10 cellular contexts compared by ENCODE assay signal in the genomic region with DNA sequence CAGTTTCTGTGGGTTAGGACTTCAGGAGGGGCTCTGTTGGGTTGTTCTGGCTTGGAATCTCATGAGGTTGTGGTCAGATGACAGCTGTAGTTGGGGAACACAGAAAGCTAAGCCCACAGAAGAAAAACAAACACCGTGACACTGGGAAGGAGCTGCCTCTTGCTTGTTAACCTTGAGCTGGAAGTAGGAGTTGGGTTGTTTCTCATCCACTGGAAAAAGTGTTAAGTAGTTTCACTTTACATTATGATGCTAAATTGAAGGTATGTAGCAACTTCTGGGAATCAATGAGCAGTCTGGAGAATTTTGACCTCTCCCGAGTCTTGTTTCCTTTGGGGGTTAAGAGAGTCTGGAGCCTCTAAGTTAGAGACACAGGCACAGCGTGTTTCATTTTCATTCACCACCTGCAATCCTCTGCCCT. TPM values are rescaled to one million over a fixed set of nuclear protein-coding genes. Genes with fewer than 3 reads are reported as not detected.
DNase-seq lines count a peak whose midpoint lies in the region; ATAC-seq lines count a peak whose summit lies in the region.
"Had no signal": no experiment of that assay in that cellular context is flagged by ENCODE, and none has a peak within 500 bp of the region (broad histone marks: within the 10 kb centered on the region; RNA-seq: fewer than 3 reads in every experiment).

No MANE protein-coding gene starts in this region.

- no peaks in the 10 kb centered on the region for H3K9me3 ChIP-seq in skeletal muscle satellite cell (replicated peaks; ENCODE audit: low read length)

- H3K36me3 ChIP-seq in skeletal muscle satellite cell (ENCODE audit: insufficient read depth, low read length) = peaks cover under 1% of the 10 kb centered on the region

- ATAC-seq in activated T-helper 17 cell treated with anti-CD3 and anti-CD28 coated beads, Interleukin-2, amount 50 U/mL, for 72 hours (replicated peaks) = peak; percentile 12
- ATAC-seq in HG02763 (IDR thresholded peaks at IDR 0.05; ENCODE audit: unreplicated experiment) = no peak

- DNase-seq in activated CD4-positive, alpha-beta T cell treated with anti-CD3 and anti-CD28 coated beads, Interleukin-2, amount 10 ng/mL, durations not matched to agents 7 days and 5 days = no peak
- DNase-seq in activated CD4-positive, alpha-beta T cell treated with anti-CD3 and anti-CD28 coated beads, Interleukin-2, amount 50 U/mL, for 4 hours = no peak
- DNase-seq in foreskin melanocyte (peak; percentile 76), DMS153 (lab: John Stamatoyannopoulos, UW) (no peak)
- DNase-seq in activated naive CD4-positive, alpha-beta T cell treated with anti-CD3 and anti-CD28 coated beads, Interleukin-2, amount 50 U/mL, for 16 hours = no peak
- DNase-seq: amygdala, NCI-H1930 had no signal

- no peaks in the 10 kb centered on the region for H3K27me3 ChIP-seq in skeletal muscle satellite cell (ENCODE audit: control insufficient read depth, insufficient read depth, low read length)

- H3K9me3 Mint-ChIP-seq in activated CD4-positive, alpha-beta T cell treated with anti-CD3 and anti-CD28 coated beads, Interleukin-2, amount 10 ng/mL, durations not matched to agents 7 days and 5 days = peaks cover 2% of the 10 kb centered on the region
- H3K9me3 Mint-ChIP-seq in activated T-helper 17 cell treated with anti-CD3 and anti-CD28 coated beads, Interleukin-2, amount 50 U/mL, for 72 hours = no peaks in the 10 kb centered on the region

- no peak overlapping the region for H3K9ac ChIP-seq in skeletal muscle satellite cell (ENCODE audit: low read depth, low read length)

- CTCF ChIA-PET in activated CD4-positive, alpha-beta T cell treated with anti-CD3 and anti-CD28 coated beads, Interleukin-2, amount 10 ng/mL, durations not matched to agents 7 days and 5 days (lab: Charles Lee) = interaction anchor here (0.6 kb wide), 1 partner anchor 362 kb away, joined by 3 read pairs; no protein-coding TSS in a partner anchor

- H3K4me2 ChIP-seq in skeletal muscle satellite cell (ENCODE audit: low read length) = peak overlapping the region; percentile 15

- peaks cover 12% of the 10 kb centered on the region for H3K4me1 ChIP-seq in skeletal muscle satellite cell (ENCODE audit: control insufficient read depth, insufficient read depth, low read length)

- H3K27me3 Mint-ChIP-seq in activated CD4-positive, alpha-beta T cell treated with anti-CD3 and anti-CD28 coated beads, Interleukin-2, amount 10 ng/mL, durations not matched to agents 7 days and 5 days = no peaks in the 10 kb centered on the region
- H3K27me3 Mint-ChIP-seq in activated T-helper 17 cell treated with anti-CD3 and anti-CD28 coated beads, Interleukin-2, amount 50 U/mL, for 72 hours = no peaks in the 10 kb centered on the region

- H3K27ac Mint-ChIP-seq in activated CD4-positive, alpha-beta T cell treated with anti-CD3 and anti-CD28 coated beads, Interleukin-2, amount 10 ng/mL, durations not matched to agents 7 days and 5 days = peak overlapping the region; percentile 11
- peak overlapping the region; percentile 47 for H3K27ac Mint-ChIP-seq in activated T-helper 17 cell treated with anti-CD3 and anti-CD28 coated beads, Interleukin-2, amount 50 U/mL, for 72 hours

- H3K4me3 ChIP-seq in skeletal muscle satellite cell (ENCODE audit: low read length) = no peak overlapping the region

- H3K4me1 Mint-ChIP-seq in activated CD4-positive, alpha-beta T cell treated with anti-CD3 and anti-CD28 coated beads, Interleukin-2, amount 10 ng/mL, durations not matched to agents 7 days and 5 days = peaks cover 13% of the 10 kb centered on the region
- H3K4me1 Mint-ChIP-seq in activated T-helper 17 cell treated with anti-CD3 and anti-CD28 coated beads, Interleukin-2, amount 50 U/mL, for 72 hours = peaks cover 17% of the 10 kb centered on the region

- no peak overlapping the region for H3K4me3 Mint-ChIP-seq in activated CD4-positive, alpha-beta T cell treated with anti-CD3 and anti-CD28 coated beads, Interleukin-2, amount 10 ng/mL, durations not matched to agents 7 days and 5 days
- peak overlapping the region; percentile 6 for H3K4me3 Mint-ChIP-seq in activated T-helper 17 cell treated with anti-CD3 and anti-CD28 coated beads, Interleukin-2, amount 50 U/mL, for 72 hours

- peaks cover 10% of the 10 kb centered on the region for H3K36me3 Mint-ChIP-seq in activated CD4-positive, alpha-beta T cell treated with anti-CD3 and anti-CD28 coated beads, Interleukin-2, amount 10 ng/mL, durations not matched to agents 7 days and 5 days (ENCODE audit: low read depth)
- peaks cover 27% of the 10 kb centered on the region for H3K36me3 Mint-ChIP-seq in activated T-helper 17 cell treated with anti-CD3 and anti-CD28 coated beads, Interleukin-2, amount 50 U/mL, for 72 hours (ENCODE audit: low read depth)

- POLR2A ChIA-PET in activated CD4-positive, alpha-beta T cell treated with anti-CD3 and anti-CD28 coated beads, Interleukin-2, amount 10 ng/mL, durations not matched to agents 7 days and 5 days (lab: Charles Lee) = no interaction called here

RNA-seq across cellular contexts. Expression of gene HACD3, which starts 20.4 kb away (rescaled TPM):
- 10 to 100 TPM; 31.3 to 32.8 TPM for total RNA-seq in activated CD4-positive, alpha-beta T cell treated with anti-CD3 and anti-CD28 coated beads, Interleukin-2, amount 10 ng/mL, durations not matched to agents 7 days and 5 days
- 10 to 100 TPM; 24.9 to 44.7 TPM for total RNA-seq in activated T-helper 17 cell treated with anti-CD3 and anti-CD28 coated beads, Interleukin-2, amount 50 U/mL, for 72 hours
- 64.9 and 66.6 TPM in 2 replicates for total RNA-seq in skeletal muscle satellite cell (2012; rRNA removed)

RNA-seq across cellular contexts. Expression of gene DPP8, which starts 33.2 kb away (rescaled TPM):
- 10 to 100 TPM; 42.8 to 45.4 TPM for total RNA-seq in activated CD4-positive, alpha-beta T cell treated with anti-CD3 and anti-CD28 coated beads, Interleukin-2, amount 10 ng/mL, durations not matched to agents 7 days and 5 days
- 10 to 100 TPM; 30.7 to 31.4 TPM for total RNA-seq in activated T-helper 17 cell treated with anti-CD3 and anti-CD28 coated beads, Interleukin-2, amount 50 U/mL, for 72 hours
- total RNA-seq in skeletal muscle satellite cell (2012; rRNA removed) = 21.8 and 23.2 TPM in 2 replicates
